16 cellular contexts compared by ENCODE assay signal in genomic region chr2:101864426-101864825, GRCh38.
A peak's percentile ranks its signal among the peaks of the same experiment; 100 is the strongest.
DNase-seq lines count a peak whose midpoint lies in the region; ATAC-seq and TF ChIP-seq lines count a peak whose summit lies in the region.
"Had no signal": no experiment of that assay in that cellular context is flagged by ENCODE, and none has a peak within 500 bp of the region (broad histone marks: within the 10 kb centered on the region; RNA-seq: fewer than 3 reads in every experiment).

No MANE protein-coding gene starts in this region.

- H3K4me3 Mint-ChIP-seq in T-helper 2 cell treated with Interferon-gamma antibody and Interleukin-4, amounts not matched to agents 5 μg/mL and 100 μg/mL, for 36 hours = no peak overlapping the region
- H3K4me3 Mint-ChIP-seq: CD8-positive, alpha-beta memory T cell had no signal

- CTCF ChIA-PET in A673 (lab: Charles Lee) = no interaction called here

- H3K4me3 ChIP-seq in A673 (ENCODE audit: low read depth, low read length, poor library complexity, severe bottlenecking) (no peak overlapping the region), SJSA1 (no peak overlapping the region), dorsolateral prefrontal cortex (peak overlapping the region in 2 of 59 donors; percentile 5 to 12)
- H3K4me3 ChIP-seq: BLaER1 had no signal

- H3K36me3 ChIP-seq in A673 (ENCODE audit: insufficient read depth, low read length, poor library complexity, severe bottlenecking) (peaks cover 53% of the 10 kb centered on the region), SJSA1 (peaks cover 68% of the 10 kb centered on the region)

- TF ChIP-seq CTCF in A673 (conservative IDR thresholded peaks at IDR 0.05; ENCODE audit: low read depth, low read length) (no peak), dorsolateral prefrontal cortex (IDR thresholded peaks at IDR 0.05 in 54 of 56, conservative IDR thresholded peaks at IDR 0.05 in 2 of 56; ENCODE audit: low read depth in 1 of 56, partially characterized antibody in 56 of 56) (no peak)

- H3K4me1 ChIP-seq in A673 (ENCODE audit: insufficient read depth, low read length, poor library complexity, severe bottlenecking) (peaks cover 4% of the 10 kb centered on the region), SJSA1 (replicated peaks) (peaks cover 8% of the 10 kb centered on the region)
- H3K4me1 ChIP-seq: BLaER1 had no signal

- DNase-seq in A673 (ENCODE audit: low spot score) (peak; percentile 12), SJSA1 (ENCODE audit: low read depth in 1 of 2, low spot score in 2 of 2) (no peak), dorsolateral prefrontal cortex (no peak), lung microvascular endothelial cell (ENCODE audit: low read depth in 2 of 2) (peak; percentile 55 to 67), DMS 273 treated with DMSO at 0.1 percent for 48 hours (lab: John Stamatoyannopoulos, UW) (no peak)
- DNase-seq in T-helper 2 cell treated with Interferon-gamma antibody and Interleukin-4, amounts not matched to agents 5 μg/mL and 100 μg/mL, for 36 hours (ENCODE audit: low spot score) = no peak
- DNase-seq: CD8-positive, alpha-beta memory T cell; DND-41; GDM1; H7; NCI-H1105 treated with DMSO at 0.1 percent for 48 hours; NCI-H187 had no signal

- no peak for ATAC-seq in GM21515 (IDR thresholded peaks at IDR 0.05; ENCODE audit: unreplicated experiment)
- ATAC-seq in GM19463 (IDR thresholded peaks at IDR 0.05; ENCODE audit: unreplicated experiment) = no peak

- H3K27me3 Mint-ChIP-seq in T-helper 2 cell treated with Interferon-gamma antibody and Interleukin-4, amounts not matched to agents 5 μg/mL and 100 μg/mL, for 36 hours (ENCODE audit: low read depth) = no peaks in the 10 kb centered on the region
- H3K27me3 Mint-ChIP-seq: CD8-positive, alpha-beta memory T cell had no signal

- H3K9me3 ChIP-seq in A673 (ENCODE audit: low read depth, low read length, poor library complexity, severe bottlenecking) (no peaks in the 10 kb centered on the region), SJSA1 (replicated peaks) (no peaks in the 10 kb centered on the region)
- H3K9me3 ChIP-seq: BLaER1 had no signal

- intact Hi-C loops in A673 (cut with micrococcal nuclease; ENCODE audit: unreplicated experiment) = no loop called here
- intact Hi-C loops in dorsolateral prefrontal cortex (cut with DNase I) = no loop called here

- POLR2A ChIA-PET in A673 (lab: Charles Lee; ENCODE audit: low non-redundant PET) = no interaction called here

- no TSS peak for BruUV-seq in A673 (replicated peaks; lab: Mats Ljungman, UMichigan)

- H3K36me3 Mint-ChIP-seq in T-helper 2 cell treated with Interferon-gamma antibody and Interleukin-4, amounts not matched to agents 5 μg/mL and 100 μg/mL, for 36 hours (ENCODE audit: low read depth) = peaks cover 64% of the 10 kb centered on the region

- no peak overlapping the region for H3K27ac ChIP-seq in A673 (ENCODE audit: low read depth, low read length, poor library complexity, severe bottlenecking)
- peak overlapping the region; percentile 17; the same call in 1 of the 2 replicates for H3K27ac ChIP-seq in SJSA1
- peak overlapping the region in 51 of 59 donors; percentile 4 to 78 (median 55) for H3K27ac ChIP-seq in dorsolateral prefrontal cortex
- H3K27ac ChIP-seq: BLaER1, RWPE1 had no signal

- peaks cover 3% of the 10 kb centered on the region for H3K4me1 Mint-ChIP-seq in T-helper 2 cell treated with Interferon-gamma antibody and Interleukin-4, amounts not matched to agents 5 μg/mL and 100 μg/mL, for 36 hours (ENCODE audit: low read depth)

- no peaks in the 10 kb centered on the region for H3K9me3 Mint-ChIP-seq in T-helper 2 cell treated with Interferon-gamma antibody and Interleukin-4, amounts not matched to agents 5 μg/mL and 100 μg/mL, for 36 hours
- H3K9me3 Mint-ChIP-seq: CD8-positive, alpha-beta memory T cell had no signal

- no peak overlapping the region for H3K27ac Mint-ChIP-seq in T-helper 2 cell treated with Interferon-gamma antibody and Interleukin-4, amounts not matched to agents 5 μg/mL and 100 μg/mL, for 36 hours

- no peaks in the 10 kb centered on the region for H3K27me3 ChIP-seq in A673 (replicated peaks; ENCODE audit: insufficient read depth, low read depth, low read length, poor library complexity)
- no peaks in the 10 kb centered on the region for H3K27me3 ChIP-seq in SJSA1 (replicated peaks)
- no peaks in the 10 kb centered on the region for H3K27me3 ChIP-seq in dorsolateral prefrontal cortex
- H3K27me3 ChIP-seq: BLaER1 had no signal

Comparison
In these comparisons a context has a peak if more than half of its experiments do, and no peak if none do; other contexts are left out.
1. DNase-seq: peak in A673 (single experiment) and lung microvascular endothelial cell (2 of 2); none in SJSA1 (0 of 2), dorsolateral prefrontal cortex (0 of 10), DMS 273 treated with DMSO at 0.1 percent for 48 hours (single experiment) and T-helper 2 cell treated with Interferon-gamma antibody and Interleukin-4, amounts not matched to agents 5 μg/mL and 100 μg/mL, for 36 hours (single experiment).